Comparison of ENCODE assay signal across 35 cellular contexts in genomic region chr12:65779946-65780345, GRCh38. TPM values are rescaled to one million over a fixed set of nuclear protein-coding genes. Genes with fewer than 3 reads are reported as not detected.
"Had no signal": no experiment of that assay in that cellular context is flagged by ENCODE, and none has a peak within 500 bp of the region (broad histone marks: within the 10 kb centered on the region; RNA-seq: fewer than 3 reads in every experiment).

No MANE protein-coding gene starts in this region.

- H3K27ac Mint-ChIP-seq: activated naive CD4-positive, alpha-beta T cell treated with anti-CD3 and anti-CD28 coated beads for 36 hours; activated naive CD8-positive, alpha-beta T cell treated with anti-CD3 and anti-CD28 coated beads for 36 hours; activated T-helper 1 cell treated with anti-CD3 and anti-CD28 coated beads, Interleukin-12 subunit alpha, Interleukin-12 subunit beta, Interleukin-2, Interleukin-4 antibody, amounts not matched to agents 30 ng/mL and 10 ng/mL and 1 ng/mL, durations not matched to agents 14 hours and 24 hours and 36 hours; brain; dendritic cell treated with granulocyte-macrophage colony-stimulating factor and Interleukin-4, amounts not matched to agents 40 ng/mL and 50 ng/mL, for 4 days; endodermal cell; nephron; stimulated activated memory B cell treated with anti-CD40 and anti-IgM and Interleukin-4, amounts not matched to agents 10 μg/mL and 1 μg/mL and 100 μg/mL, for 72 hours; T-helper 2 cell treated with Interferon-gamma antibody and Interleukin-4, amounts not matched to agents 5 μg/mL and 100 μg/mL, for 36 hours had no signal

- H3K27me3 ChIP-seq: ovary, sigmoid colon, thyroid gland had no signal

- H3K4me3 ChIP-seq: adrenal gland, esophagus squamous epithelium, heart right ventricle, left lung, lung, ovary, prostate gland, sigmoid colon, stomach, thyroid gland, upper lobe of right lung had no signal

- H3K36me3 ChIP-seq: adrenal gland, esophagus squamous epithelium, heart right ventricle, left lung, neutrophil, ovary, prostate gland, sigmoid colon, stomach, thyroid gland, upper lobe of right lung had no signal

- H3K4me1 ChIP-seq: adrenal gland, esophagus squamous epithelium, heart right ventricle, left lung, prostate gland, sigmoid colon, stomach, thyroid gland, upper lobe of right lung had no signal

- DNase-seq: activated CD4-positive, alpha-beta T cell treated with anti-CD3 and anti-CD28 coated beads for 48 hours; activated CD4-positive, alpha-beta T cell treated with anti-CD3 and anti-CD28 coated beads, Interleukin-2, amount 50 U/mL, for 48 hours; activated CD8-positive, alpha-beta memory T cell treated with anti-CD3 and anti-CD28 coated beads, Interleukin-2, amount 50 U/mL, for 4 hours; activated effector memory CD4-positive, alpha-beta T cell treated with anti-CD3 and anti-CD28 coated beads, Interleukin-2, amount 50 U/mL, for 16 hours; activated naive CD4-positive, alpha-beta T cell treated with anti-CD3 and anti-CD28 coated beads for 36 hours; activated naive CD8-positive, alpha-beta T cell treated with anti-CD3 and anti-CD28 coated beads for 36 hours; activated T-cell treated with anti-CD3 and anti-CD28 coated beads, Interleukin-2, amount 50 U/mL, for 1 hour; adrenal gland; aorta; endodermal cell; esophagus squamous epithelium; foreskin melanocyte; heart right ventricle; left lung; ovary; retina; sigmoid colon; small intestine; stimulated activated CD4-positive, alpha-beta T cell treated with anti-CD3 and anti-CD28 coated beads, Interleukin-1b, Interleukin-23, amount 100 ng/mL, for 48 hours; stimulated activated CD4-positive, alpha-beta T cell treated with anti-CD3 and anti-CD28 coated beads, Interleukin-4, amount 100 ng/mL, for 4 hours; stimulated activated CD8-positive, alpha-beta memory T cell treated with anti-CD3 and anti-CD28 coated beads, Interleukin-4, amount 100 ng/mL, for 48 hours; stomach; T-helper 1 cell; thyroid gland; upper lobe of right lung had no signal

- H3K27ac ChIP-seq: adrenal gland, esophagus squamous epithelium, heart right ventricle, left lung, neutrophil, ovary, prostate gland, sigmoid colon, stomach, thyroid gland, upper lobe of right lung had no signal

- H3K9me3 ChIP-seq: adrenal gland, neutrophil, ovary, prostate gland, sigmoid colon, thyroid gland, upper lobe of right lung had no signal

- H3K9me3 Mint-ChIP-seq: dendritic cell treated with granulocyte-macrophage colony-stimulating factor and Interleukin-4, amounts not matched to agents 40 ng/mL and 50 ng/mL, for 4 days; nephron; T-helper 2 cell treated with Interferon-gamma antibody and Interleukin-4, amounts not matched to agents 5 μg/mL and 100 μg/mL, for 36 hours had no signal

- H3K4me3 Mint-ChIP-seq: activated naive CD4-positive, alpha-beta T cell treated with anti-CD3 and anti-CD28 coated beads for 36 hours; activated naive CD8-positive, alpha-beta T cell treated with anti-CD3 and anti-CD28 coated beads for 36 hours; activated T-helper 1 cell treated with anti-CD3 and anti-CD28 coated beads, Interleukin-12 subunit alpha, Interleukin-12 subunit beta, Interleukin-2, Interleukin-4 antibody, amounts not matched to agents 30 ng/mL and 10 ng/mL and 1 ng/mL, durations not matched to agents 14 hours and 24 hours and 36 hours; brain; dendritic cell treated with granulocyte-macrophage colony-stimulating factor and Interleukin-4, amounts not matched to agents 40 ng/mL and 50 ng/mL, for 4 days; endodermal cell; nephron; stimulated activated memory B cell treated with anti-CD40 and anti-IgM and Interleukin-4, amounts not matched to agents 10 μg/mL and 1 μg/mL and 100 μg/mL, for 72 hours; T-helper 2 cell treated with Interferon-gamma antibody and Interleukin-4, amounts not matched to agents 5 μg/mL and 100 μg/mL, for 36 hours had no signal

- H3K36me3 Mint-ChIP-seq: activated naive CD8-positive, alpha-beta T cell treated with anti-CD3 and anti-CD28 coated beads for 36 hours; brain; stimulated activated memory B cell treated with anti-CD40 and anti-IgM and Interleukin-4, amounts not matched to agents 10 μg/mL and 1 μg/mL and 100 μg/mL, for 72 hours had no signal

- ATAC-seq: heart right ventricle; left lung; stimulated activated memory B cell treated with anti-CD40 and anti-IgM and Interleukin-4, amounts not matched to agents 10 μg/mL and 1 μg/mL and 100 μg/mL, for 72 hours; upper lobe of right lung had no signal

- H3K4me1 Mint-ChIP-seq: activated naive CD8-positive, alpha-beta T cell treated with anti-CD3 and anti-CD28 coated beads for 36 hours; stimulated activated memory B cell treated with anti-CD40 and anti-IgM and Interleukin-4, amounts not matched to agents 10 μg/mL and 1 μg/mL and 100 μg/mL, for 72 hours had no signal

RNA-seq across cellular contexts. Expression of gene HMGA2, which starts 44.3 kb away (rescaled TPM):
- total RNA-seq: activated CD8-positive, alpha-beta memory T cell treated with anti-CD3 and anti-CD28 coated beads for 36 hours; activated naive CD4-positive, alpha-beta T cell treated with anti-CD3 and anti-CD28 coated beads for 36 hours; activated naive CD8-positive, alpha-beta T cell treated with anti-CD3 and anti-CD28 coated beads for 36 hours; upper lobe of right lung had no signal
